Comparison of ENCODE assay signal across 17 cellular contexts in the genomic region with DNA sequence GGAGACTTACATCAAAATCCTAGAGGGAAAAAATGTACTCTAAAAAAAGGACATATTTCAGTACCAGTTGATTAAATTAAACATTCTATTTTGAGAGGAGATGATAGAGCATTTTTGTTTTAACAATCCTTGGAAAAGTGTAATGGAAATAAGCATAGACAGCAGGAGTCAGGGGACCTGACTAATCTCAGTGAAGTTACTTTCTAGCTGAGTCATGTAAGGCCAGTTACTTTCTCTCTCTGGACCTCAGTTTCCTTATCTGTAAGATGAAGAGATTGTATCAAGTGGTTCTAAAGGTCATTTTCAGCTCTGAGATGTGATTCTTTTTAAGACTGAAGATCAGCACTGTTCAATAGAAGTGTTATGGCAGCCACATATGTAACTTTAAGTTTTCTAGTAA. TPM values are rescaled to one million over a fixed set of nuclear protein-coding genes. Genes with fewer than 3 reads are reported as not detected.
A peak's percentile ranks its signal among the peaks of the same experiment; 100 is the strongest.
DNase-seq lines count a peak whose midpoint lies in the region; ATAC-seq, FAIRE-seq and TF ChIP-seq lines count a peak whose summit lies in the region.
"Had no signal": no experiment of that assay in that cellular context is flagged by ENCODE, and none has a peak within 500 bp of the region (broad histone marks: within the 10 kb centered on the region; RNA-seq: fewer than 3 reads in every experiment).

No MANE protein-coding gene starts in this region.

- TF ChIP-seq CTCF in A549 (IDR thresholded peaks at IDR 0.05) (no peak), GM23338 (conservative IDR thresholded peaks at IDR 0.05; ENCODE audit: low read depth in 2 of 2) (no peak), astrocyte of the spinal cord (IDR thresholded peaks at IDR 0.05; ENCODE audit: low read depth, low read length) (no peak), fibroblast of villous mesenchyme (IDR thresholded peaks at IDR 0.05; ENCODE audit: insufficient read depth, low read depth, low read length) (no peak), progenitor cell of endocrine pancreas (IDR thresholded peaks at IDR 0.05; ENCODE audit: unreplicated experiment) (no peak), gastrocnemius medialis (IDR thresholded peaks at IDR 0.05 in 4 of 5, conservative IDR thresholded peaks at IDR 0.05 in 1 of 5) (no peak)

- H3K27me3 ChIP-seq in GM23338 (ENCODE audit: insufficient read depth) (no peaks in the 10 kb centered on the region), gastrocnemius medialis (no peaks in the 10 kb centered on the region)
- H3K27me3 ChIP-seq: gastroesophageal sphincter, sigmoid colon, stomach had no signal

- CTCF ChIA-PET in A549 (lab: Yijun Ruan, JAX), result interaction anchor here (1.5 kb wide), 1 partner anchor 19 kb away, joined by 5 read pairs; no protein-coding TSS in a partner anchor

- no peaks in the 10 kb centered on the region for H4K20me1 ChIP-seq in GM23338 (replicated peaks; ENCODE audit: insufficient read depth)

- FAIRE-seq in A549 (lab: Jason Lieb, UNC), result no peak

- H3K4me1 Mint-ChIP-seq in GM23338, result peaks cover 14% of the 10 kb centered on the region; the same call in 2 of the 3 replicates
- peaks cover 2% of the 10 kb centered on the region for H3K4me1 Mint-ChIP-seq in progenitor cell of endocrine pancreas (ENCODE audit: low read depth)

- ATAC-seq in A549, result no peak
- ATAC-seq in GM23338, result no peak
- no peak for ATAC-seq in gastrocnemius medialis
- ATAC-seq in HG02642 (IDR thresholded peaks at IDR 0.05; ENCODE audit: poor library complexity, unreplicated experiment), result no peak
- ATAC-seq: activated CD8-positive, alpha-beta memory T cell treated with anti-CD3 and anti-CD28 coated beads, Interleukin-2, amount 10 ng/mL, durations not matched to agents 7 days and 5 days; gastroesophageal sphincter had no signal

- no peak for TF ChIP-seq EP300 in A549 (IDR thresholded peaks at IDR 0.05)

- peaks cover 14% of the 10 kb centered on the region for H3K4me1 ChIP-seq in A549
- peaks cover 10% of the 10 kb centered on the region; the same call in 1 of the 2 replicates for H3K4me1 ChIP-seq in GM23338 (ENCODE audit: insufficient read depth)
- H3K4me1 ChIP-seq in gastrocnemius medialis, result peaks cover 9 to 12% of the 10 kb centered on the region in 2 donors

- TF ChIP-seq POLR2A in A549 (IDR thresholded peaks at IDR 0.05; ENCODE audit: low read length) (no peak), gastrocnemius medialis (IDR thresholded peaks at IDR 0.05) (no peak)

- DNase-seq in A549 (ENCODE audit: low read depth in 1 of 2, low spot score in 1 of 2) (no peak), GM23338 (ENCODE audit: low spot score) (no peak), astrocyte of the spinal cord (ENCODE audit: low read depth, low spot score) (peak; percentile 24), fibroblast of villous mesenchyme (ENCODE audit: low read depth) (peak; percentile 19), progenitor cell of endocrine pancreas (ENCODE audit: low spot score, unreplicated experiment) (no peak), AG08395 (ENCODE audit: low spot score) (no peak), gastrocnemius medialis (no peak)
- DNase-seq: activated CD8-positive, alpha-beta memory T cell treated with anti-CD3 and anti-CD28 coated beads, Interleukin-2, amount 10 ng/mL, durations not matched to agents 7 days and 5 days; amniotic stem cell; sigmoid colon; stimulated activated CD4-positive, alpha-beta T cell treated with anti-CD3 and anti-CD28 coated beads, Interleukin-1b, Interleukin-23, amount 100 ng/mL, for 48 hours; T1000 had no signal

- H3K27ac Mint-ChIP-seq in GM23338 (0 out of 2 replicates have a peak overlapping the region, but pooled peaks have one; percentile 8), progenitor cell of endocrine pancreas (no peak overlapping the region)
- H3K27ac Mint-ChIP-seq: activated CD8-positive, alpha-beta memory T cell treated with anti-CD3 and anti-CD28 coated beads, Interleukin-2, amount 10 ng/mL, durations not matched to agents 7 days and 5 days; endodermal cell had no signal

- no peak overlapping the region for H2AFZ ChIP-seq in GM23338

- no peak for TF ChIP-seq RAD21 in A549 (conservative IDR thresholded peaks at IDR 0.05 in 1 of 2, IDR thresholded peaks at IDR 0.05 in 1 of 2)

- POLR2A ChIA-PET in A549 (lab: Yijun Ruan, JAX), result no interaction called here

- in situ Hi-C loops in astrocyte of the spinal cord (cut with HindIII; ENCODE audit: low sequenced_read_pairs) (no loop called here), gastrocnemius medialis (cut with MboI; ENCODE audit: low sequenced_read_pairs in 4 of 4) (no loop called here)

- H3K27me3 Mint-ChIP-seq in GM23338 (ENCODE audit: insufficient read depth, low read depth, poor library complexity) (no peaks in the 10 kb centered on the region), progenitor cell of endocrine pancreas (no peaks in the 10 kb centered on the region)
- H3K27me3 Mint-ChIP-seq: activated CD8-positive, alpha-beta memory T cell treated with anti-CD3 and anti-CD28 coated beads, Interleukin-2, amount 10 ng/mL, durations not matched to agents 7 days and 5 days had no signal

- no peaks in the 10 kb centered on the region for H3F3A ChIP-seq in GM23338 (replicated peaks; ENCODE audit: low read depth)

- H3K9me3 Mint-ChIP-seq in GM23338 (no peaks in the 10 kb centered on the region), progenitor cell of endocrine pancreas (ENCODE audit: low read depth) (no peaks in the 10 kb centered on the region)
- H3K9me3 Mint-ChIP-seq: endodermal cell had no signal

- peak overlapping the region; percentile 50 for H3K4me2 ChIP-seq in A549
- H3K4me2 ChIP-seq in GM23338, result no peak overlapping the region

- no peaks in the 10 kb centered on the region for H3K9me2 ChIP-seq in GM23338 (ENCODE audit: insufficient read depth)

- intact Hi-C loops in gastrocnemius medialis (cut with DNase I; ENCODE audit: low total_unique reads), result no loop called here

- H3K4me3 ChIP-seq in A549, result no peak overlapping the region
- no peak overlapping the region for H3K4me3 ChIP-seq in GM23338
- no peak overlapping the region for H3K4me3 ChIP-seq in astrocyte of the spinal cord (ENCODE audit: low read depth, low read length)
- H3K4me3 ChIP-seq in fibroblast of villous mesenchyme (ENCODE audit: low read depth, low read length), result no peak overlapping the region
- H3K4me3 ChIP-seq in gastrocnemius medialis, result no peak overlapping the region
- H3K4me3 ChIP-seq: gastroesophageal sphincter, sigmoid colon, SK-N-MC, stomach had no signal

- no peak overlapping the region; a peak in 1 of 6 replicates for H3K27ac ChIP-seq in A549
- no peak overlapping the region for H3K27ac ChIP-seq in GM23338 (ENCODE audit: low read depth)
- no peak overlapping the region for H3K27ac ChIP-seq in gastrocnemius medialis
- H3K27ac ChIP-seq: gastroesophageal sphincter, sigmoid colon, SK-N-MC, stomach had no signal

- no peaks in the 10 kb centered on the region for H3K36me3 ChIP-seq in GM23338 (ENCODE audit: insufficient read depth)
- H3K36me3 ChIP-seq in gastrocnemius medialis, result no peaks in the 10 kb centered on the region
- H3K36me3 ChIP-seq: gastroesophageal sphincter, sigmoid colon, stomach had no signal

- 0 out of 2 replicates have a peak, but pooled peaks cover 11% of the 10 kb centered on the region for H3K79me2 ChIP-seq in GM23338 (replicated peaks; ENCODE audit: insufficient read depth)

- no peak overlapping the region for H3K4me3 Mint-ChIP-seq in GM23338
- H3K4me3 Mint-ChIP-seq in progenitor cell of endocrine pancreas (ENCODE audit: low read depth), result no peak overlapping the region
- H3K4me3 Mint-ChIP-seq: activated CD8-positive, alpha-beta memory T cell treated with anti-CD3 and anti-CD28 coated beads, Interleukin-2, amount 10 ng/mL, durations not matched to agents 7 days and 5 days; endodermal cell had no signal

- H3K36me3 Mint-ChIP-seq in GM23338 (ENCODE audit: low read depth) (no peaks in the 10 kb centered on the region), progenitor cell of endocrine pancreas (ENCODE audit: insufficient read depth) (peaks cover 2% of the 10 kb centered on the region)

- no peaks in the 10 kb centered on the region for H3K9me3 ChIP-seq in A549
- no peaks in the 10 kb centered on the region for H3K9me3 ChIP-seq in gastrocnemius medialis
- H3K9me3 ChIP-seq: gastroesophageal sphincter, sigmoid colon, stomach had no signal

TF ChIP-seq in A549, 52 proteins besides CTCF, POLR2A, EP300 and RAD21 (continues in another document):
- TF ChIP-seq PHF8 (IDR thresholded peaks at IDR 0.05; ENCODE audit: borderline replicate concordance, low read depth) (no peak), CHD4 (IDR thresholded peaks at IDR 0.05; ENCODE audit: borderline replicate concordance) (no peak), MAFK (IDR thresholded peaks at IDR 0.05; ENCODE audit: partially characterized antibody) (peak; percentile 8)

TF ChIP-seq in GM23338, 12 proteins besides CTCF, POLR2A, EP300 and RAD21 (continues in another document):
- TF ChIP-seq EZH2phosphoT487 (IDR thresholded peaks at IDR 0.05; ENCODE audit: unreplicated experiment), result no peak
- TF ChIP-seq ZNF114 (CRISPR knock-in tag; IDR thresholded peaks at IDR 0.05), result no peak
- no peak for TF ChIP-seq STAT1 (IDR thresholded peaks at IDR 0.05; ENCODE audit: unreplicated experiment)
- TF ChIP-seq ZNF331 (CRISPR knock-in tag; IDR thresholded peaks at IDR 0.05; ENCODE audit: low read depth), result no peak
- no peak for TF ChIP-seq CREB1 (CRISPR knock-in tag; IDR thresholded peaks at IDR 0.05; ENCODE audit: low read depth)

RNA-seq across cellular contexts. Expression of a gene that starts 44.1 kb away (rescaled TPM):
- polyA plus RNA-seq in A549 (2011; rRNA removed) (20.3 and 25.3 TPM in 2 replicates), A549 (2017; fragmentation: RNase III; extraction: RNeasy Plus Mini Kit Qiagen cat#74134 plus additional on column Dnase treatment) (16.7 to 17.2 TPM (median 17.0 TPM) in 3 replicates), GM23338 (2016; fragmentation: Nextera tagmentation; extraction: Ambion mirVana) (18.4 and 26.8 TPM in 2 replicates)
- 6.8 and 7.3 TPM in 2 replicates for polyA plus RNA-seq in A549 (2012; cell fraction: cytosol; rRNA removed)
- polyA plus RNA-seq in A549 (2012; cell fraction: nucleus; rRNA removed), result 10.6 and 19.1 TPM in 2 replicates
- polyA minus RNA-seq in A549 (2011; rRNA and poly(A)+ RNA removed), result 16.5 and 19.8 TPM in 2 replicates
- 29.4 and 31.0 TPM in 2 replicates for total RNA-seq in GM23338 (2014; rRNA removed; shearing (Covaris generic))
- total RNA-seq in fibroblast of villous mesenchyme (31.6 and 37.1 TPM in 2 replicates), progenitor cell of endocrine pancreas (39.4 and 41.0 TPM in 2 replicates), gastrocnemius medialis (10 to 100 TPM; 26.5 to 51.2 (median 30.6) TPM)

RNA-seq across cellular contexts. Expression of a gene that starts 44.4 kb away (rescaled TPM):
- polyA plus RNA-seq in A549 (2011; rRNA removed) (43.0 and 57.0 TPM in 2 replicates), A549 (2017; fragmentation: RNase III; extraction: RNeasy Plus Mini Kit Qiagen cat#74134 plus additional on column Dnase treatment) (37.2 to 40.4 TPM (median 38.2 TPM) in 3 replicates), GM23338 (2016; fragmentation: Nextera tagmentation; extraction: Ambion mirVana) (29.0 and 33.7 TPM in 2 replicates)
- polyA plus RNA-seq in A549 (2012; cell fraction: cytosol; rRNA removed), result 11.6 and 14.2 TPM in 2 replicates
- polyA plus RNA-seq in A549 (2012; cell fraction: nucleus; rRNA removed), result 9.9 and 17.5 TPM in 2 replicates
- polyA minus RNA-seq in A549 (2011; rRNA and poly(A)+ RNA removed), result 15.9 and 16.8 TPM in 2 replicates
- 24.6 and 26.1 TPM in 2 replicates for total RNA-seq in GM23338 (2014; rRNA removed; shearing (Covaris generic))
- total RNA-seq in fibroblast of villous mesenchyme (19.0 and 31.5 TPM in 2 replicates), progenitor cell of endocrine pancreas (46.8 and 47.9 TPM in 2 replicates), gastrocnemius medialis (10 to 100 TPM in 2 of 4 donors, 1 to 10 TPM in 2; 7.4 to 11.7 (median 9.7) TPM)

Comparison
In these comparisons a context has a peak if more than half of its experiments do, and no peak if none do; other contexts are left out.
1. DNase-seq: peak in astrocyte of the spinal cord (single experiment) and fibroblast of villous mesenchyme (single experiment); none in A549 (0 of 2), GM23338 (single experiment), progenitor cell of endocrine pancreas (single experiment), AG08395 (single experiment) and gastrocnemius medialis (0 of 2).